6 cellular contexts compared by ENCODE assay signal in genomic region chr3:65114041-65114440, GRCh38.
"Had no signal": no experiment of that assay in that cellular context is flagged by ENCODE, and none has a peak within 500 bp of the region (broad histone marks: within the 10 kb centered on the region; RNA-seq: fewer than 3 reads in every experiment).

No MANE protein-coding gene starts in this region.

- H3K4me3 Mint-ChIP-seq: GM23338, H9, HFFc6 had no signal

- H3K27ac Mint-ChIP-seq: GM23338, H9, HFFc6 had no signal

- H3K4me3 ChIP-seq: GM23338, K562 had no signal

- H3K4me2 ChIP-seq: GM23338 had no signal

- DNase-seq: H9, HFFc6, IMR-90, KG1 had no signal

- H3K4me1 Mint-ChIP-seq: GM23338, H9 had no signal

- H2AFZ ChIP-seq: GM23338 had no signal
